ENCODE assay signal across 1 cellular context in the genomic region with DNA sequence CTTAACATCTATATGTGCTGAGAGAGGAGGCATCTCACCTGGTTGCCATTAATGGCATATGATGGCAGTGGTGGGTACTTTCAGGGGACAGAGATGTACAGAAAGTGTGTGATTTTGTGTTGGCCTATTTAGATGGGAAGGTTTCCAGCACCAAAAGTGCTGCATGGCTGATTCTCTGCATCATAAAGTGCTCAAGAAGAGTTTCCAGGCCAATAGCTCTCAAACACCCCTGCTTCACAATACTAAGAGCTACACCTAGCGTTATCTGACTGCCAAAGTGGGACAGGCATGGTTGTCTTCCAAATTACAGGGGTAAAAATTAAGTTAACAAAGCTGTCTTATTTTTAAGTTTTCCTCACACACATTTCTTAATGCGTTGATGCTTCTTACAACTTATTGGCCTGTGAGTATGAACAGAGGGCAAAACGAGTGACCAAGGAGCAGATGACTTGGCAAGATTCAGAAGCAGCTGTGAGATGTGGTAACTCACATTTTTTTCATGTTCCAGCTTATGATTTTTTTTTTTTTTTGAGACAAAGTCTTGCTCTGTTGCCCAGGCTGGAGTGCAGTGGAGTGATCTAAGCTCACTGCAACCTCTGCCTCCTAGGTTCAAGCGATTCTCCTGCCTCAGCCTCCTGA.
TF ChIP-seq lines count a peak whose summit lies in the region.

No MANE protein-coding gene starts in this region.

TF ChIP-seq in IMR-90, 13 proteins besides CTCF, POLR2A, EP300 and RAD21 (continued from another document):
- TF ChIP-seq, protein P1, sequence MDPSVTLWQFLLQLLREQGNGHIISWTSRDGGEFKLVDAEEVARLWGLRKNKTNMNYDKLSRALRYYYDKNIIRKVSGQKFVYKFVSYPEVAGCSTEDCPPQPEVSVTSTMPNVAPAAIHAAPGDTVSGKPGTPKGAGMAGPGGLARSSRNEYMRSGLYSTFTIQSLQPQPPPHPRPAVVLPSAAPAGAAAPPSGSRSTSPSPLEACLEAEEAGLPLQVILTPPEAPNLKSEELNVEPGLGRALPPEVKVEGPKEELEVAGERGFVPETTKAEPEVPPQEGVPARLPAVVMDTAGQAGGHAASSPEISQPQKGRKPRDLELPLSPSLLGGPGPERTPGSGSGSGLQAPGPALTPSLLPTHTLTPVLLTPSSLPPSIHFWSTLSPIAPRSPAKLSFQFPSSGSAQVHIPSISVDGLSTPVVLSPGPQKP (IDR thresholded peaks at IDR 0.05; ENCODE audit: borderline replicate concordance, low read depth, low read length) = no peak
- peak; percentile 71; the same call in 1 of the 2 replicates for TF ChIP-seq NFE2L2 (IDR thresholded peaks at IDR 0.05; ENCODE audit: low read depth, low read length)
